ENCODE assay signal across 13 cellular contexts in genomic region chr9:120386390-120387131, GRCh38.
DNase-seq lines count a peak whose midpoint lies in the region; ATAC-seq and TF ChIP-seq lines count a peak whose summit lies in the region.
"Had no signal": no experiment of that assay in that cellular context is flagged by ENCODE, and none has a peak within 500 bp of the region (broad histone marks: within the 10 kb centered on the region; RNA-seq: fewer than 3 reads in every experiment).

No MANE protein-coding gene starts in this region.

- H3K27ac ChIP-seq in dorsolateral prefrontal cortex (peak overlapping the region in 48 of 59 donors; percentile 2 to 76 (median 52)), prostate gland (peak overlapping the region; percentile 46)

- ATAC-seq in activated CD4-positive, alpha-beta T cell treated with anti-CD3 and anti-CD28 coated beads for 36 hours = no peak
- ATAC-seq: activated T-cell treated with anti-CD3 and anti-CD28 coated beads, Interleukin-2, amount 50 U/mL, for 72 hours; stimulated activated memory B cell treated with anti-CD40 and anti-IgM and Interleukin-4, amounts not matched to agents 10 μg/mL and 1 μg/mL and 100 μg/mL, for 72 hours had no signal

- no peaks in the 10 kb centered on the region for H3K27me3 ChIP-seq in dorsolateral prefrontal cortex
- H3K27me3 ChIP-seq in prostate gland (replicated peaks; ENCODE audit: insufficient read depth) = no peaks in the 10 kb centered on the region
- no peaks in the 10 kb centered on the region for H3K27me3 ChIP-seq in MG63
- H3K27me3 ChIP-seq: spleen had no signal

- H3K4me1 Mint-ChIP-seq in activated CD4-positive, alpha-beta T cell treated with anti-CD3 and anti-CD28 coated beads for 36 hours = no peaks in the 10 kb centered on the region
- no peaks in the 10 kb centered on the region for H3K4me1 Mint-ChIP-seq in CD14-positive monocyte
- H3K4me1 Mint-ChIP-seq: stimulated activated memory B cell treated with anti-CD40 and anti-IgM and Interleukin-4, amounts not matched to agents 10 μg/mL and 1 μg/mL and 100 μg/mL, for 72 hours had no signal

- H3K27me3 Mint-ChIP-seq in activated CD4-positive, alpha-beta T cell treated with anti-CD3 and anti-CD28 coated beads for 36 hours = no peaks in the 10 kb centered on the region
- peaks cover 0 to 1% (median 0%) of the 10 kb centered on the region in 3 donors for H3K27me3 Mint-ChIP-seq in CD14-positive monocyte (ENCODE audit: low read depth in 3 of 3)
- H3K27me3 Mint-ChIP-seq: stimulated activated memory B cell treated with anti-CD40 and anti-IgM and Interleukin-4, amounts not matched to agents 10 μg/mL and 1 μg/mL and 100 μg/mL, for 72 hours had no signal

- no peak overlapping the region for H3K4me3 Mint-ChIP-seq in activated CD4-positive, alpha-beta T cell treated with anti-CD3 and anti-CD28 coated beads for 36 hours
- no peak overlapping the region for H3K4me3 Mint-ChIP-seq in CD14-positive monocyte
- H3K4me3 Mint-ChIP-seq: activated T-cell treated with anti-CD3 and anti-CD28 coated beads, Interleukin-2, amount 50 U/mL, for 72 hours; stimulated activated memory B cell treated with anti-CD40 and anti-IgM and Interleukin-4, amounts not matched to agents 10 μg/mL and 1 μg/mL and 100 μg/mL, for 72 hours had no signal

- H3K9me3 ChIP-seq in prostate gland (no peaks in the 10 kb centered on the region), MG63 (no peaks in the 10 kb centered on the region)
- H3K9me3 ChIP-seq: spleen had no signal

- CTCF ChIA-PET in activated CD4-positive, alpha-beta T cell treated with anti-CD3 and anti-CD28 coated beads for 36 hours (lab: Charles Lee) = no interaction called here

- peaks cover 9% of the 10 kb centered on the region for H3K4me1 ChIP-seq in prostate gland (replicated peaks)

- DNase-seq in HuH-7.5 (ENCODE audit: low spot score) (peak; percentile 35), NCI-H2227 treated with DMSO at 0.1 percent for 48 hours (lab: John Stamatoyannopoulos, UW) (peak; percentile 58), dorsolateral prefrontal cortex (no peak), prostate gland (ENCODE audit: low spot score) (peak; percentile 46), MG63 (no peak), posterior cingulate gyrus (no peak), CD14-positive monocyte (ENCODE audit: low spot score) (no peak)
- DNase-seq in activated CD4-positive, alpha-beta T cell treated with anti-CD3 and anti-CD28 coated beads for 36 hours = no peak
- DNase-seq: activated T-cell treated with anti-CD3 and anti-CD28 coated beads, Interleukin-2, amount 50 U/mL, for 72 hours; KG1; spleen; T-helper 1 cell had no signal

- intact Hi-C loops in dorsolateral prefrontal cortex (cut with DNase I) = no loop called here
- intact Hi-C loops in prostate gland (cut with DNase I) = no loop called here
- intact Hi-C loops in activated CD4-positive, alpha-beta T cell treated with anti-CD3 and anti-CD28 coated beads for 36 hours (cut with DNase I, micrococcal nuclease) = no loop called here
- intact Hi-C loops in posterior cingulate gyrus (cut with DNase I) = no loop called here
- intact Hi-C loops in CD14-positive monocyte (cut with micrococcal nuclease) = no loop called here

- H3K27ac Mint-ChIP-seq in activated CD4-positive, alpha-beta T cell treated with anti-CD3 and anti-CD28 coated beads for 36 hours = no peak overlapping the region
- peak overlapping the region in 1 of 7 donors; percentile 46 for H3K27ac Mint-ChIP-seq in CD14-positive monocyte
- H3K27ac Mint-ChIP-seq: activated T-cell treated with anti-CD3 and anti-CD28 coated beads, Interleukin-2, amount 50 U/mL, for 72 hours; stimulated activated memory B cell treated with anti-CD40 and anti-IgM and Interleukin-4, amounts not matched to agents 10 μg/mL and 1 μg/mL and 100 μg/mL, for 72 hours had no signal

- no peak for TF ChIP-seq POLR2A in prostate gland (IDR thresholded peaks at IDR 0.05)

- H3K9me3 Mint-ChIP-seq in activated CD4-positive, alpha-beta T cell treated with anti-CD3 and anti-CD28 coated beads for 36 hours (ENCODE audit: low read depth) = no peaks in the 10 kb centered on the region
- H3K9me3 Mint-ChIP-seq in CD14-positive monocyte = peaks cover 0 to 3% (median 0%) of the 10 kb centered on the region in 7 donors
- H3K9me3 Mint-ChIP-seq: activated T-cell treated with anti-CD3 and anti-CD28 coated beads, Interleukin-2, amount 50 U/mL, for 72 hours; stimulated activated memory B cell treated with anti-CD40 and anti-IgM and Interleukin-4, amounts not matched to agents 10 μg/mL and 1 μg/mL and 100 μg/mL, for 72 hours had no signal

- POLR2A ChIA-PET in activated CD4-positive, alpha-beta T cell treated with anti-CD3 and anti-CD28 coated beads for 36 hours (lab: Charles Lee) = no interaction called here

- H3K4me3 ChIP-seq in dorsolateral prefrontal cortex (no peak overlapping the region), prostate gland (no peak overlapping the region), MG63 (no peak overlapping the region)
- H3K4me3 ChIP-seq: spleen had no signal

- peaks cover 8% of the 10 kb centered on the region for H3K36me3 Mint-ChIP-seq in activated CD4-positive, alpha-beta T cell treated with anti-CD3 and anti-CD28 coated beads for 36 hours (ENCODE audit: low read depth)
- H3K36me3 Mint-ChIP-seq in CD14-positive monocyte = peaks cover 38 to 51% of the 10 kb centered on the region in 2 donors

- TF ChIP-seq CTCF in dorsolateral prefrontal cortex (IDR thresholded peaks at IDR 0.05 in 54 of 56, conservative IDR thresholded peaks at IDR 0.05 in 2 of 56; ENCODE audit: low read depth in 1 of 56, partially characterized antibody in 56 of 56) = no peak
- no peak for TF ChIP-seq CTCF in prostate gland (IDR thresholded peaks at IDR 0.05)
- TF ChIP-seq CTCF in CD14-positive monocyte (IDR thresholded peaks at IDR 0.05) = no peak

- H3K36me3 ChIP-seq in prostate gland = no peaks in the 10 kb centered on the region
- H3K36me3 ChIP-seq in MG63 = peaks cover 10% of the 10 kb centered on the region

- WGBS in prostate gland = 27% methylated on average over 11 of the region's 11 CpGs

Comparison
In these comparisons a context has a peak if more than half of its experiments do, and no peak if none do; other contexts are left out.
1. DNase-seq: peak in HuH-7.5 (single experiment), NCI-H2227 treated with DMSO at 0.1 percent for 48 hours (single experiment) and prostate gland (single experiment); none in dorsolateral prefrontal cortex (0 of 10), activated CD4-positive, alpha-beta T cell treated with anti-CD3 and anti-CD28 coated beads for 36 hours (single experiment), MG63 (single experiment), posterior cingulate gyrus (0 of 10) and CD14-positive monocyte (single experiment).